In genomic region chr7:149713731-149714068, GRCh38 we compare ENCODE assay signal across 9 cellular contexts. TPM values are rescaled to one million over a fixed set of nuclear protein-coding genes. Genes with fewer than 3 reads are reported as not detected.
A peak's percentile ranks its signal among the peaks of the same experiment; 100 is the strongest.
DNase-seq lines count a peak whose midpoint lies in the region; ATAC-seq, FAIRE-seq and TF ChIP-seq lines count a peak whose summit lies in the region.
"Had no signal": no experiment of that assay in that cellular context is flagged by ENCODE, and none has a peak within 500 bp of the region (broad histone marks: within the 10 kb centered on the region; RNA-seq: fewer than 3 reads in every experiment).

No MANE protein-coding gene starts in this region.

- peaks cover 5% of the 10 kb centered on the region for H3K27me3 Mint-ChIP-seq in activated CD4-positive, alpha-beta T cell treated with anti-CD3 and anti-CD28 coated beads, Interleukin-2, amount 10 ng/mL, durations not matched to agents 7 days and 5 days
- no peaks in the 10 kb centered on the region for H3K27me3 Mint-ChIP-seq in astrocyte (ENCODE audit: low read depth, unreplicated experiment)
- H3K27me3 Mint-ChIP-seq in memory B cell, result no peaks in the 10 kb centered on the region

- H3K27ac ChIP-seq in astrocyte (ENCODE audit: low read depth, low read length), result no peak overlapping the region
- no peak overlapping the region for H3K27ac ChIP-seq in stomach smooth muscle (ENCODE audit: low read length)

- H3K79me2 ChIP-seq in astrocyte (ENCODE audit: insufficient read depth, low read length), result peaks cover 27% of the 10 kb centered on the region

- CTCF ChIA-PET in activated CD4-positive, alpha-beta T cell treated with anti-CD3 and anti-CD28 coated beads, Interleukin-2, amount 10 ng/mL, durations not matched to agents 7 days and 5 days (lab: Charles Lee), result interaction anchor here (0.7 kb wide), 1 partner anchor 51 kb away, joined by 4 read pairs; no protein-coding TSS in a partner anchor

- H3K9ac ChIP-seq in astrocyte (ENCODE audit: low read length) (no peak overlapping the region), stomach smooth muscle (ENCODE audit: low read length in 2 of 2) (peak overlapping the region in 1 of 2 donors; percentile 72)

- H3K4me1 ChIP-seq in astrocyte (ENCODE audit: insufficient read depth, low read length) (peaks cover 11% of the 10 kb centered on the region), stomach smooth muscle (ENCODE audit: control insufficient read depth, insufficient read depth, low read length) (peaks cover 26% of the 10 kb centered on the region)

- peaks cover 24% of the 10 kb centered on the region for H3K9me3 Mint-ChIP-seq in activated CD4-positive, alpha-beta T cell treated with anti-CD3 and anti-CD28 coated beads, Interleukin-2, amount 10 ng/mL, durations not matched to agents 7 days and 5 days
- H3K9me3 Mint-ChIP-seq in astrocyte (ENCODE audit: unreplicated experiment) (peaks cover 21% of the 10 kb centered on the region), memory B cell (peaks cover 9% of the 10 kb centered on the region)

- TF ChIP-seq CTCF in astrocyte (IDR thresholded peaks at IDR 0.05; ENCODE audit: insufficient read depth, low read depth, low read length), result no peak

- no peak for ATAC-seq in memory B cell (ENCODE audit: low read depth)

- H3K4me3 ChIP-seq in astrocyte (ENCODE audit: insufficient read depth, low read depth, low read length) (no peak overlapping the region), stomach smooth muscle (ENCODE audit: low read length in 2 of 2) (peak overlapping the region; percentile 84 to 90)

- POLR2A ChIA-PET in activated CD4-positive, alpha-beta T cell treated with anti-CD3 and anti-CD28 coated beads, Interleukin-2, amount 10 ng/mL, durations not matched to agents 7 days and 5 days (lab: Charles Lee), result no interaction called here

- peaks cover 7% of the 10 kb centered on the region for H3K36me3 Mint-ChIP-seq in activated CD4-positive, alpha-beta T cell treated with anti-CD3 and anti-CD28 coated beads, Interleukin-2, amount 10 ng/mL, durations not matched to agents 7 days and 5 days (ENCODE audit: low read depth)
- peaks cover 7% of the 10 kb centered on the region for H3K36me3 Mint-ChIP-seq in astrocyte (ENCODE audit: low read depth, unreplicated experiment)
- H3K36me3 Mint-ChIP-seq in memory B cell, result peaks cover 4% of the 10 kb centered on the region

- H3K27me3 ChIP-seq in astrocyte (ENCODE audit: insufficient read depth, low read length) (no peaks in the 10 kb centered on the region), stomach smooth muscle (ENCODE audit: control insufficient read depth in 1 of 2, insufficient read depth in 2 of 2, low read length in 2 of 2) (no peaks in the 10 kb centered on the region)

- peaks cover 22% of the 10 kb centered on the region for H3K4me1 Mint-ChIP-seq in activated CD4-positive, alpha-beta T cell treated with anti-CD3 and anti-CD28 coated beads, Interleukin-2, amount 10 ng/mL, durations not matched to agents 7 days and 5 days
- H3K4me1 Mint-ChIP-seq in astrocyte (ENCODE audit: low read depth, unreplicated experiment) (peaks cover 15% of the 10 kb centered on the region), memory B cell (peaks cover 15% of the 10 kb centered on the region)

- no peaks in the 10 kb centered on the region for H3K36me3 ChIP-seq in astrocyte (ENCODE audit: insufficient read depth, low read length)
- H3K36me3 ChIP-seq in stomach smooth muscle (ENCODE audit: control insufficient read depth in 2 of 2, insufficient read depth in 2 of 2, low read length in 2 of 2), result no peaks in the 10 kb centered on the region

- peak overlapping the region; percentile 95 for H3K4me2 ChIP-seq in astrocyte (ENCODE audit: low read length)

- no peak for FAIRE-seq in astrocyte (lab: Jason Lieb, UNC)
- FAIRE-seq: H54 had no signal

- H4K20me1 ChIP-seq in astrocyte (ENCODE audit: insufficient read depth, low read length), result no peaks in the 10 kb centered on the region

- peak overlapping the region; percentile 98 for H2AFZ ChIP-seq in astrocyte (ENCODE audit: low read depth, low read length)

- H3K9me3 ChIP-seq in astrocyte (ENCODE audit: insufficient read depth, low read depth, low read length), result peaks cover 3% of the 10 kb centered on the region
- peaks cover 0 to 8% of the 10 kb centered on the region in 2 donors for H3K9me3 ChIP-seq in stomach smooth muscle (ENCODE audit: control insufficient read depth in 2 of 2, low read length in 2 of 2)

- no peak overlapping the region for H3K27ac Mint-ChIP-seq in activated CD4-positive, alpha-beta T cell treated with anti-CD3 and anti-CD28 coated beads, Interleukin-2, amount 10 ng/mL, durations not matched to agents 7 days and 5 days
- H3K27ac Mint-ChIP-seq in astrocyte (ENCODE audit: unreplicated experiment) (no peak overlapping the region), memory B cell (no peak overlapping the region)

- no peak for DNase-seq in activated CD4-positive, alpha-beta T cell treated with anti-CD3 and anti-CD28 coated beads, Interleukin-2, amount 10 ng/mL, durations not matched to agents 7 days and 5 days
- DNase-seq in activated CD4-positive, alpha-beta T cell treated with anti-CD3 and anti-CD28 coated beads for 4 hours, result no peak
- DNase-seq in astrocyte (ENCODE audit: low read depth) (no peak), memory B cell (ENCODE audit: low spot score in 2 of 2) (no peak), SKM-1 treated with dmso at 0.1 percent for 144 hours (lab: John Stamatoyannopoulos, UW; ENCODE audit: unreplicated experiment) (no peak), DMS79 (lab: John Stamatoyannopoulos, UW) (no peak), NOMO-1 (lab: John Stamatoyannopoulos, UW; ENCODE audit: unreplicated experiment in 2 of 2) (no peak)

- peak overlapping the region; percentile 68 for H3K4me3 Mint-ChIP-seq in activated CD4-positive, alpha-beta T cell treated with anti-CD3 and anti-CD28 coated beads, Interleukin-2, amount 10 ng/mL, durations not matched to agents 7 days and 5 days
- H3K4me3 Mint-ChIP-seq in astrocyte (ENCODE audit: unreplicated experiment) (peak overlapping the region; percentile 67), memory B cell (peak overlapping the region; percentile 84)

RNA-seq across cellular contexts. Expression of gene ZNF467, which starts 59.7 kb away (rescaled TPM):
- total RNA-seq in activated CD4-positive, alpha-beta T cell treated with anti-CD3 and anti-CD28 coated beads, Interleukin-2, amount 10 ng/mL, durations not matched to agents 7 days and 5 days, result under 1 TPM; 0.15 to 0.32 TPM
- 16.5 and 16.6 TPM in 2 replicates for total RNA-seq in astrocyte

Comparison
In these comparisons a context has a peak if more than half of its experiments do, and no peak if none do; other contexts are left out.
1. RNA of gene ZNF467, which starts 59.7 kb away (total RNA-seq): 16.5 to 16.6 TPM in astrocyte; 0.15 to 0.32 TPM in activated CD4-positive, alpha-beta T cell treated with anti-CD3 and anti-CD28 coated beads, Interleukin-2, amount 10 ng/mL, durations not matched to agents 7 days and 5 days; every median in the first group is over 10 times any median in the second.
2. Peak in every context shown above with its lines, with median percentiles within 50 percentile points of each other: H3K4me3 Mint-ChIP-seq.